ENCODE assay signal across 11 cellular contexts in genomic region chr1:207081806-207082205, GRCh38. TPM values are rescaled to one million over a fixed set of nuclear protein-coding genes. Genes with fewer than 3 reads are reported as not detected.
"Had no signal": no experiment of that assay in that cellular context is flagged by ENCODE, and none has a peak within 500 bp of the region (broad histone marks: within the 10 kb centered on the region; RNA-seq: fewer than 3 reads in every experiment).

No MANE protein-coding gene starts in this region.

- H3K4me3 ChIP-seq: GM23248, HAP-1 had no signal

- H3K27ac ChIP-seq: GM23248, HL-60 had no signal

- ATAC-seq: HCT116 had no signal

- H3K36me3 ChIP-seq: HAP-1 had no signal

- H3K27ac Mint-ChIP-seq: HFFc6, IgD-negative memory B cell had no signal

- DNase-seq: GM23248, GOT3, H7, HFFc6, KG1 had no signal

- H3K9me3 ChIP-seq: HAP-1 had no signal

- H3K9ac ChIP-seq: GM23248 had no signal

- H3K9me3 Mint-ChIP-seq: HFFc6, IgD-negative memory B cell had no signal

- H2AFZ ChIP-seq: GM23248 had no signal

- H3K4me3 Mint-ChIP-seq: HFFc6, IgD-negative memory B cell had no signal

RNA-seq across cellular contexts. Expression of gene C4BPB, which starts 6.9 kb away (rescaled TPM):
- total RNA-seq: GM23248, H4, H7, HT1080 had no signal
- polyA plus RNA-seq: GM23248, IgD-negative memory B cell had no signal

RNA-seq across cellular contexts. Expression of gene C4BPA, which starts 22.2 kb away (rescaled TPM):
- total RNA-seq: GM23248, H7, HFFc6, HT1080 had no signal
- polyA plus RNA-seq: GM23248, IgD-negative memory B cell had no signal

RNA-seq across cellular contexts. Expression of gene C1orf116, which starts 49.2 kb away (rescaled TPM):
- total RNA-seq: GM23248, H4 had no signal
- polyA plus RNA-seq: GM23248 had no signal
